1 cellular context compared by ENCODE assay signal in genomic region chr14:93099187-93099586, GRCh38.
TF ChIP-seq lines count a peak whose summit lies in the region.

No MANE protein-coding gene starts in this region.

TF ChIP-seq in SK-N-SH treated with all-trans-retinoic acid at 6 μM for 48 hours, 23 proteins besides CTCF, POLR2A, EP300 and RAD21 (continued from another document):
- TF ChIP-seq BACH2 (CRISPR knock-in tag; IDR thresholded peaks at IDR 0.05; ENCODE audit: borderline replicate concordance) (no peak), ZNF565 (CRISPR knock-in tag; conservative IDR thresholded peaks at IDR 0.05; ENCODE audit: low read depth) (no peak)
TF ChIP-seq in SK-N-SH treated with all-trans-retinoic acid at 6 μM for 48 hours: peak in this region for 0.
